Comparison of ENCODE assay signal across 1 cellular context in genomic region chr20:63980806-63981728, GRCh38.
TF ChIP-seq lines count a peak whose summit lies in the region.

Gene PRPF6 (plus strand): TSS chr20:63981132. CDS start chr20:63981246, 114 bp downstream.

TF ChIP-seq in HepG2, 621 proteins besides CTCF, POLR2A, EP300 and RAD21 (continued from another document and continues in another):
- TF ChIP-seq HMGXB3 (CRISPR knock-in tag; IDR thresholded peaks at IDR 0.05; ENCODE audit: borderline replicate concordance) (peak; percentile 95), KLF15 (CRISPR knock-in tag; IDR thresholded peaks at IDR 0.05; ENCODE audit: borderline replicate concordance) (0 out of 2 replicates have a peak, but pooled peaks have one; percentile 84), HDAC2 (CRISPR knock-in tag; IDR thresholded peaks at IDR 0.05) (peak; percentile 98), TOPORS (CRISPR knock-in tag; IDR thresholded peaks at IDR 0.05) (peak; percentile 97), SMAD9 (CRISPR knock-in tag; IDR thresholded peaks at IDR 0.05) (no peak), ZNF136 (CRISPR knock-in tag; IDR thresholded peaks at IDR 0.05; ENCODE audit: low read depth) (peak; percentile 89), ZBTB43 (CRISPR knock-in tag; conservative IDR thresholded peaks at IDR 0.05) (0 out of 2 replicates have a peak, but pooled peaks have one; percentile 62), STAG1 (CRISPR knock-in tag; IDR thresholded peaks at IDR 0.05) (peak; percentile 69), EEA1 (CRISPR knock-in tag; IDR thresholded peaks at IDR 0.05; ENCODE audit: borderline replicate concordance) (peak; percentile 47), POLR2G (IDR thresholded peaks at IDR 0.05; ENCODE audit: low read depth, low read length) (peak; percentile 94), SIX4 (CRISPR knock-in tag; IDR thresholded peaks at IDR 0.05) (peak; percentile 79; the same call in 1 of the 2 replicates), PCBP1 (IDR thresholded peaks at IDR 0.05; ENCODE audit: borderline replicate concordance, low read depth, low read length) (0 out of 2 replicates have a peak, but pooled peaks have one; percentile 79), ZNF577 (CRISPR knock-in tag; IDR thresholded peaks at IDR 0.05; ENCODE audit: borderline replicate concordance, low read depth) (0 out of 2 replicates have a peak, but pooled peaks have one; percentile 9), ZBTB2 (CRISPR knock-in tag; IDR thresholded peaks at IDR 0.05; ENCODE audit: low read depth) (peak; percentile 94), ELF1 (CRISPR knock-in tag; IDR thresholded peaks at IDR 0.05) (peak; percentile 99), ZNF546 (CRISPR knock-in tag; conservative IDR thresholded peaks at IDR 0.05) (peak; percentile 37; the same call in 1 of the 2 replicates), ZNF629 (CRISPR knock-in tag; conservative IDR thresholded peaks at IDR 0.05) (0 out of 2 replicates have a peak, but pooled peaks have one; percentile 29), ZBTB14 (CRISPR knock-in tag; IDR thresholded peaks at IDR 0.05) (peak; percentile 83), AKNA (CRISPR knock-in tag; IDR thresholded peaks at IDR 0.05; ENCODE audit: borderline replicate concordance) (no peak), SIX1 (CRISPR knock-in tag; IDR thresholded peaks at IDR 0.05; ENCODE audit: borderline replicate concordance) (peak; percentile 54), ZNF652 (CRISPR knock-in tag; IDR thresholded peaks at IDR 0.05; ENCODE audit: borderline replicate concordance, low read depth) (peak; percentile 53; the same call in 1 of the 2 replicates), SATB2 (CRISPR knock-in tag; IDR thresholded peaks at IDR 0.05) (peak; percentile 55; the same call in 1 of the 2 replicates), RNF2 (conservative IDR thresholded peaks at IDR 0.05; ENCODE audit: low read depth) (peak; percentile 68), MLX (CRISPR knock-in tag; IDR thresholded peaks at IDR 0.05) (peak; percentile 94), ZNF484 (CRISPR knock-in tag; IDR thresholded peaks at IDR 0.05; ENCODE audit: borderline replicate concordance, low read depth) (peak; percentile 14; the same call in 1 of the 2 replicates), ZNF510 (CRISPR knock-in tag; IDR thresholded peaks at IDR 0.05; ENCODE audit: low read depth) (0 out of 2 replicates have a peak, but pooled peaks have one; percentile 55), ZNF879 (CRISPR knock-in tag; IDR thresholded peaks at IDR 0.05) (0 out of 2 replicates have a peak, but pooled peaks have one; percentile 45), ZFP1 (CRISPR knock-in tag; IDR thresholded peaks at IDR 0.05) (no peak; the same call in 1 of the 2 replicates), ZNF234 (CRISPR knock-in tag; conservative IDR thresholded peaks at IDR 0.05) (0 out of 2 replicates have a peak, but pooled peaks have one; percentile 32), ZNF598 (CRISPR knock-in tag; IDR thresholded peaks at IDR 0.05; ENCODE audit: borderline replicate concordance) (peak; percentile 96), CHD2 (IDR thresholded peaks at IDR 0.05; ENCODE audit: low read depth, low read length) (peak; percentile 75; the same call in 1 of the 2 replicates), MAF1 (CRISPR knock-in tag; IDR thresholded peaks at IDR 0.05; ENCODE audit: borderline replicate concordance) (peak; percentile 92), KAT2B (IDR thresholded peaks at IDR 0.05; ENCODE audit: borderline replicate concordance, low read depth, low read length) (no peak), ZNF563 (CRISPR knock-in tag; IDR thresholded peaks at IDR 0.05) (peak; percentile 98), GLMP (CRISPR knock-in tag; IDR thresholded peaks at IDR 0.05; ENCODE audit: borderline replicate concordance) (no peak; the same call in 1 of the 2 replicates), ZNF205 (CRISPR knock-in tag; IDR thresholded peaks at IDR 0.05) (peak; percentile 94), ZKSCAN8 (CRISPR knock-in tag; IDR thresholded peaks at IDR 0.05; ENCODE audit: borderline replicate concordance) (peak; percentile 96), SP1 (IDR thresholded peaks at IDR 0.05) (no peak), SP1 (CRISPR knock-in tag; IDR thresholded peaks at IDR 0.05) (peak; percentile 100), ZMYM4 (CRISPR knock-in tag; IDR thresholded peaks at IDR 0.05) (peak; percentile 97), PTBP1 (IDR thresholded peaks at IDR 0.05; ENCODE audit: low read depth, low read length, poor library complexity, severe bottlenecking) (peak; percentile 84), PRDM15 (CRISPR knock-in tag; IDR thresholded peaks at IDR 0.05) (no peak)
